ENCODE assay signal across 11 cellular contexts in genomic region chr20:35870541-35871307, GRCh38.
DNase-seq lines count a peak whose midpoint lies in the region; ATAC-seq and TF ChIP-seq lines count a peak whose summit lies in the region.
"Had no signal": no experiment of that assay in that cellular context is flagged by ENCODE, and none has a peak within 500 bp of the region (broad histone marks: within the 10 kb centered on the region; RNA-seq: fewer than 3 reads in every experiment).

No MANE protein-coding gene starts in this region.

- intact Hi-C loops in CD4-positive, alpha-beta memory T cell (cut with micrococcal nuclease), result no loop called here
- intact Hi-C loops in Panc1 (cut with micrococcal nuclease; ENCODE audit: unreplicated experiment), result no loop called here
- intact Hi-C loops in psoas muscle (cut with DNase I), result no loop called here

- H3K27me3 ChIP-seq in CD4-positive, alpha-beta memory T cell (ENCODE audit: insufficient read depth, low read length), result no peaks in the 10 kb centered on the region
- no peaks in the 10 kb centered on the region for H3K27me3 ChIP-seq in Panc1 (ENCODE audit: control insufficient read depth, insufficient read depth, low read length)
- no peaks in the 10 kb centered on the region for H3K27me3 ChIP-seq in duodenal mucosa (ENCODE audit: control insufficient read depth in 1 of 2, insufficient read depth in 2 of 2, low read length in 2 of 2)
- no peaks in the 10 kb centered on the region for H3K27me3 ChIP-seq in psoas muscle (ENCODE audit: insufficient read depth in 3 of 3, low read length in 2 of 3)

- peak overlapping the region in 4 of 7 donors; percentile 1 to 71 (median 54) for H3K27ac Mint-ChIP-seq in CD4-positive, alpha-beta memory T cell

- peak; percentile 72 for ATAC-seq in Panc1
- ATAC-seq in psoas muscle, result peak in 1 of 4 donors; percentile 23
- ATAC-seq: lower lobe of right lung had no signal

- TF ChIP-seq CTCF in Panc1 (IDR thresholded peaks at IDR 0.05) (no peak), psoas muscle (IDR thresholded peaks at IDR 0.05) (no peak)

- no peak overlapping the region for H3K9ac ChIP-seq in duodenal mucosa (ENCODE audit: low read depth in 1 of 2, low read length in 2 of 2)

- no peak overlapping the region for H3K27ac ChIP-seq in CD4-positive, alpha-beta memory T cell (ENCODE audit: low read depth, low read length)
- peak overlapping the region; percentile 82 for H3K27ac ChIP-seq in Panc1 (ENCODE audit: low read length)
- H3K27ac ChIP-seq in duodenal mucosa (ENCODE audit: low read depth, low read length), result peak overlapping the region; percentile 17
- H3K27ac ChIP-seq in psoas muscle, result peak overlapping the region; percentile 82
- H3K27ac ChIP-seq: lower lobe of right lung had no signal

- H3K9me3 ChIP-seq in CD4-positive, alpha-beta memory T cell (ENCODE audit: control insufficient read depth in 1 of 2, low read length in 2 of 2), result no peaks in the 10 kb centered on the region
- H3K9me3 ChIP-seq in Panc1 (ENCODE audit: control insufficient read depth, insufficient read depth, low read depth, low read length), result no peaks in the 10 kb centered on the region
- H3K9me3 ChIP-seq in duodenal mucosa (ENCODE audit: control insufficient read depth in 1 of 2, low read length in 2 of 2), result no peaks in the 10 kb centered on the region
- no peaks in the 10 kb centered on the region for H3K9me3 ChIP-seq in psoas muscle
- H3K9me3 ChIP-seq: lower lobe of right lung had no signal

- H3K27me3 Mint-ChIP-seq in CD4-positive, alpha-beta memory T cell, result no peaks in the 10 kb centered on the region

- DNase-seq in CD4-positive, alpha-beta memory T cell, result no peak
- DNase-seq in Panc1 (ENCODE audit: low read depth, low spot score), result peak; percentile 35
- no peak for DNase-seq in psoas muscle
- DNase-seq in GF-D8 (lab: John Stamatoyannopoulos, UW), result no peak
- no peak for DNase-seq in NCI-H1694 (lab: John Stamatoyannopoulos, UW)
- DNase-seq in NCI-H2107 (lab: John Stamatoyannopoulos, UW), result no peak
- DNase-seq in NCI-H748 (lab: John Stamatoyannopoulos, UW; ENCODE audit: unreplicated experiment), result no peak
- DNase-seq: activated CD8-positive, alpha-beta memory T cell treated with anti-CD3 and anti-CD28 coated beads, Interleukin-2, amount 50 U/mL, for 4 hours; lower lobe of right lung; NCI-H526 had no signal

- 32 to 62% (median 33%) methylated on average over 7 of the region's 7 CpGs for WGBS in psoas muscle, 3 donors

- CTCF ChIA-PET in CD4-positive, alpha-beta memory T cell (lab: Charles Lee; ENCODE audit: partially characterized antibody), result interaction anchor here (1.6 kb wide), 1 partner anchor 12 kb away, joined by 4 read pairs; no protein-coding TSS in a partner anchor
- CTCF ChIA-PET in Panc1 (lab: Charles Lee), result no interaction called here

- peaks cover 6 to 11% (median 8%) of the 10 kb centered on the region in 4 donors for H3K4me1 Mint-ChIP-seq in CD4-positive, alpha-beta memory T cell

- POLR2A ChIA-PET in CD4-positive, alpha-beta memory T cell (lab: Charles Lee; ENCODE audit: partially characterized antibody), result no interaction called here
- POLR2A ChIA-PET in Panc1 (lab: Charles Lee), result interaction anchor here (1.2 kb wide), 1 partner anchor 128 kb away, joined by 4 read pairs; the partner anchor contains the start of gene RBM39

- H3K36me3 ChIP-seq in CD4-positive, alpha-beta memory T cell (ENCODE audit: insufficient read depth, low read length), result peaks cover 12% of the 10 kb centered on the region
- peaks cover 2% of the 10 kb centered on the region; the same call in 1 of the 2 replicates for H3K36me3 ChIP-seq in Panc1 (ENCODE audit: control insufficient read depth, insufficient read depth, low read length)
- peaks cover 0 to 3% of the 10 kb centered on the region in 2 donors for H3K36me3 ChIP-seq in duodenal mucosa (ENCODE audit: control insufficient read depth in 1 of 2, insufficient read depth in 2 of 2, low read length in 2 of 2)
- H3K36me3 ChIP-seq in psoas muscle (ENCODE audit: insufficient read depth in 1 of 2, low read depth in 1 of 2), result no peaks in the 10 kb centered on the region

- BruUV-seq in Panc1 (replicated peaks; lab: Mats Ljungman, UMichigan), result no TSS peak

- no peak overlapping the region for H3K4me3 Mint-ChIP-seq in CD4-positive, alpha-beta memory T cell

- no peak overlapping the region for H3K4me3 ChIP-seq in CD4-positive, alpha-beta memory T cell (ENCODE audit: low read length in 2 of 2)
- H3K4me3 ChIP-seq in Panc1 (ENCODE audit: low read depth in 2 of 2, low read length in 2 of 2), result peak overlapping the region; percentile 10 to 12; a peak in 1 of 4 replicates
- H3K4me3 ChIP-seq in duodenal mucosa (ENCODE audit: low read depth in 1 of 2, low read length in 2 of 2), result no peak overlapping the region
- H3K4me3 ChIP-seq in psoas muscle, result peak overlapping the region; percentile 14
- H3K4me3 ChIP-seq: lower lobe of right lung had no signal

- no peaks in the 10 kb centered on the region for H3K4me1 ChIP-seq in CD4-positive, alpha-beta memory T cell (ENCODE audit: insufficient read depth, low read length)
- H3K4me1 ChIP-seq in Panc1 (ENCODE audit: control insufficient read depth, insufficient read depth, low read length) (peaks cover 19% of the 10 kb centered on the region), duodenal mucosa (ENCODE audit: control insufficient read depth in 1 of 2, insufficient read depth in 2 of 2, low read length in 2 of 2) (peaks cover 2 to 7% of the 10 kb centered on the region in 2 donors), psoas muscle (peaks cover 15% of the 10 kb centered on the region)
- H3K4me1 ChIP-seq: lower lobe of right lung had no signal

- in situ Hi-C loops in Panc1 (cut with HindIII; ENCODE audit: low pct_unique_long_range_greater_than_20kb, low sequenced_read_pairs), result no loop called here

- no peaks in the 10 kb centered on the region for H3K9me3 Mint-ChIP-seq in CD4-positive, alpha-beta memory T cell

- peaks cover 26 to 40% of the 10 kb centered on the region in 2 donors for H3K36me3 Mint-ChIP-seq in CD4-positive, alpha-beta memory T cell

Comparison
In these comparisons a context has a peak if more than half of its experiments do, and no peak if none do; other contexts are left out.
1. H3K4me3 ChIP-seq: peak in Panc1 (2 of 2) and psoas muscle (single experiment); none in CD4-positive, alpha-beta memory T cell (0 of 2) and duodenal mucosa (0 of 2).